Comparison of ENCODE assay signal across 25 cellular contexts in the genomic region with DNA sequence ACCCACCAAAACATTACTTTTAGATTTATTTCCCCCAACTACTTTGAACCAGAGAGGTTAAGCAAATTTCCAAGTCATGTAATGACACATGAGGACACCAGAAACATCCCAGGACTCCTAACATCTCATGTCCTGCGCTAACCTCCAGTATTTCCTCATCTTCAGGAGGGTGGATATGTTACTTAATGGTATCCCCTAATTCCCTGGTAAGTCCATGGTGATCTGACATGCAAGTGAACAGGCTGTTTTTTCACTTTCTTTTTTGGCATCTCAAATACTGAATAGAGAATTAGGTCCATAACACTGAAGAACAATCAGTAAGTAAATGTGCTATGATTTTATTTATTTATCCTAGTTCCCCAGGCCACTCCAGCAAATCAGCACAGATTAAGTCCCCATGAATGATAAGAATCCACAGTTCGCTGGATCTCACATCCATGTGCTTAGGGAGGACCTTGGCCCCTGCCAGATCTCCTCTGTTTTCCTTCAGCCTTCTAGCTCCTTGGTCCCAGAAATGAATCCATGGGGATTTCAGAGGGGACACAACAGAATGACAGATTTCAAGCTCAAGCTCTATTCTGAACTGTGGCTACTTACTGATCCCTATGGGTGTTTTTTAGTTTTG.
"Had no signal": no experiment of that assay in that cellular context is flagged by ENCODE, and none has a peak within 500 bp of the region (broad histone marks: within the 10 kb centered on the region; RNA-seq: fewer than 3 reads in every experiment).

No MANE protein-coding gene starts in this region.

- H3K9me3 Mint-ChIP-seq: activated CD4-positive, alpha-beta memory T cell treated with anti-CD3 and anti-CD28 coated beads, Interleukin-2, amount 10 ng/mL, durations not matched to agents 7 days and 5 days had no signal

- DNase-seq: activated CD4-positive, alpha-beta memory T cell treated with anti-CD3 and anti-CD28 coated beads, Interleukin-2, amount 10 ng/mL, durations not matched to agents 7 days and 5 days; activated CD4-positive, alpha-beta T cell treated with anti-CD3 and anti-CD28 coated beads for 36 hours; activated CD4-positive, alpha-beta T cell treated with anti-CD3 and anti-CD28 coated beads, Interleukin-2, amount 50 U/mL, for 1 hour; activated effector memory CD4-positive, alpha-beta T cell treated with Interleukin-2 at 50 U/mL for 16 hours; activated naive CD4-positive, alpha-beta T cell; activated T-cell treated with anti-CD3 and anti-CD28 coated beads for 4 hours; amygdala; brain microvascular endothelial cell; MV-4-11; NCI-H1092 treated with DMSO at 0.1 percent for 48 hours; NCI-H1417 treated with DMSO at 0.1 percent for 48 hours; NCI-H1694 treated with DMSO at 0.1 percent for 48 hours; NCI-H2029 treated with DMSO at 0.1 percent for 48 hours; NCI-H345; NCI-H510A; NCI-H526 treated with DMSO at 0.1 percent for 48 hours; SJCRH30; SK-N-SH; T-helper 1 cell; WERI-Rb-1 had no signal

- H3K4me3 Mint-ChIP-seq: activated CD4-positive, alpha-beta memory T cell treated with anti-CD3 and anti-CD28 coated beads, Interleukin-2, amount 10 ng/mL, durations not matched to agents 7 days and 5 days; activated CD4-positive, alpha-beta T cell treated with anti-CD3 and anti-CD28 coated beads for 36 hours; activated naive CD8-positive, alpha-beta T cell had no signal

- FAIRE-seq: astrocyte had no signal

- H3K9me2 ChIP-seq: SK-N-SH had no signal

- H3K9ac ChIP-seq: KMS-11, SK-N-SH had no signal

- H3K36me3 ChIP-seq: brain microvascular endothelial cell, cardiac muscle cell, MG63, SJCRH30, WERI-Rb-1 had no signal

- H3K27me3 ChIP-seq: brain microvascular endothelial cell, cardiac muscle cell, MG63, SJCRH30 had no signal

- H3K36me3 Mint-ChIP-seq: activated naive CD8-positive, alpha-beta T cell had no signal

- H3K27ac Mint-ChIP-seq: activated CD4-positive, alpha-beta memory T cell treated with anti-CD3 and anti-CD28 coated beads, Interleukin-2, amount 10 ng/mL, durations not matched to agents 7 days and 5 days; activated CD4-positive, alpha-beta T cell treated with anti-CD3 and anti-CD28 coated beads for 36 hours; activated naive CD8-positive, alpha-beta T cell had no signal

- H3K27me3 Mint-ChIP-seq: activated CD4-positive, alpha-beta T cell treated with anti-CD3 and anti-CD28 coated beads for 36 hours; activated naive CD8-positive, alpha-beta T cell had no signal

- H3K9me3 ChIP-seq: MG63, SJCRH30, SK-N-SH had no signal

- ATAC-seq: activated CD4-positive, alpha-beta T cell treated with anti-CD3 and anti-CD28 coated beads for 36 hours had no signal

- H3K27ac ChIP-seq: brain microvascular endothelial cell, cardiac muscle cell, KMS-11, SJCRH30, WERI-Rb-1 had no signal

- H3K4me2 ChIP-seq: KMS-11, SK-N-SH had no signal

- H3K4me1 Mint-ChIP-seq: activated CD4-positive, alpha-beta memory T cell treated with anti-CD3 and anti-CD28 coated beads, Interleukin-2, amount 10 ng/mL, durations not matched to agents 7 days and 5 days; activated CD4-positive, alpha-beta T cell treated with anti-CD3 and anti-CD28 coated beads for 36 hours had no signal

- H3K4me3 ChIP-seq: cardiac muscle cell, MG63, SJCRH30 had no signal
